ENCODE assay signal across 20 cellular contexts in genomic region chr16:67026570-67026969, GRCh38. TPM values are rescaled to one million over a fixed set of nuclear protein-coding genes. Genes with fewer than 3 reads are reported as not detected.
DNase-seq lines count a peak whose midpoint lies in the region; ATAC-seq and TF ChIP-seq lines count a peak whose summit lies in the region.
"Had no signal": no experiment of that assay in that cellular context is flagged by ENCODE, and none has a peak within 500 bp of the region (broad histone marks: within the 10 kb centered on the region; RNA-seq: fewer than 3 reads in every experiment).

No MANE protein-coding gene starts in this region.

- TF ChIP-seq POLR2A in testis (IDR thresholded peaks at IDR 0.05) = no peak

- no peaks in the 10 kb centered on the region for H3K9me3 ChIP-seq in testis
- H3K9me3 ChIP-seq: BE2C had no signal

- TF ChIP-seq CTCF in neural crest cell (conservative IDR thresholded peaks at IDR 0.05) = no peak
- no peak for TF ChIP-seq CTCF in testis (IDR thresholded peaks at IDR 0.05)

- H3K4me1 Mint-ChIP-seq in activated T-cell treated with anti-CD3 and anti-CD28 coated beads, Interleukin-2, amount 50 U/mL, for 24 hours (ENCODE audit: low read depth) = peaks cover 32% of the 10 kb centered on the region
- peaks cover 22% of the 10 kb centered on the region for H3K4me1 Mint-ChIP-seq in activated T-cell treated with anti-CD3 and anti-CD28 coated beads, Interleukin-2, amount 50 U/mL, for 72 hours (ENCODE audit: low read depth)
- peaks cover 27% of the 10 kb centered on the region for H3K4me1 Mint-ChIP-seq in activated CD4-positive, alpha-beta memory T cell treated with anti-CD3 and anti-CD28 coated beads for 36 hours (ENCODE audit: low read depth)
- peaks cover 30% of the 10 kb centered on the region for H3K4me1 Mint-ChIP-seq in neural crest cell

- H3K27ac ChIP-seq in testis = no peak overlapping the region
- H3K27ac ChIP-seq: GM23248, HL-60, KMS-11 had no signal

- H3K4me3 Mint-ChIP-seq in activated T-cell treated with anti-CD3 and anti-CD28 coated beads, Interleukin-2, amount 50 U/mL, for 24 hours = no peak overlapping the region
- H3K4me3 Mint-ChIP-seq in activated T-cell treated with anti-CD3 and anti-CD28 coated beads, Interleukin-2, amount 50 U/mL, for 72 hours = no peak overlapping the region
- H3K4me3 Mint-ChIP-seq in activated CD4-positive, alpha-beta memory T cell treated with anti-CD3 and anti-CD28 coated beads for 36 hours = no peak overlapping the region
- peak overlapping the region; percentile 44 for H3K4me3 Mint-ChIP-seq in neural crest cell

- POLR2A ChIA-PET in activated CD4-positive, alpha-beta memory T cell treated with anti-CD3 and anti-CD28 coated beads for 36 hours (lab: Charles Lee) = no interaction called here

- ATAC-seq in activated T-cell treated with anti-CD3 and anti-CD28 coated beads, Interleukin-2, amount 50 U/mL, for 72 hours (replicated peaks in 1 of 2) = no peak
- ATAC-seq in GM21367 (IDR thresholded peaks at IDR 0.05; ENCODE audit: unreplicated experiment) = no peak
- ATAC-seq in GM21737 (IDR thresholded peaks at IDR 0.05; ENCODE audit: unreplicated experiment) = no peak

- peaks cover 18% of the 10 kb centered on the region for H3K36me3 Mint-ChIP-seq in activated T-cell treated with anti-CD3 and anti-CD28 coated beads, Interleukin-2, amount 50 U/mL, for 24 hours (ENCODE audit: low read depth)
- peaks cover 0 to 6% of the 10 kb centered on the region in 2 donors for H3K36me3 Mint-ChIP-seq in activated T-cell treated with anti-CD3 and anti-CD28 coated beads, Interleukin-2, amount 50 U/mL, for 72 hours (ENCODE audit: insufficient read depth in 2 of 2)
- peaks cover 15% of the 10 kb centered on the region for H3K36me3 Mint-ChIP-seq in activated CD4-positive, alpha-beta memory T cell treated with anti-CD3 and anti-CD28 coated beads for 36 hours
- H3K36me3 Mint-ChIP-seq in neural crest cell (ENCODE audit: low read depth) = peaks cover 3% of the 10 kb centered on the region

- no peaks in the 10 kb centered on the region for H3K9me3 Mint-ChIP-seq in activated T-cell treated with anti-CD3 and anti-CD28 coated beads, Interleukin-2, amount 50 U/mL, for 24 hours
- no peaks in the 10 kb centered on the region for H3K9me3 Mint-ChIP-seq in activated T-cell treated with anti-CD3 and anti-CD28 coated beads, Interleukin-2, amount 50 U/mL, for 72 hours
- no peaks in the 10 kb centered on the region for H3K9me3 Mint-ChIP-seq in activated CD4-positive, alpha-beta memory T cell treated with anti-CD3 and anti-CD28 coated beads for 36 hours
- no peaks in the 10 kb centered on the region for H3K9me3 Mint-ChIP-seq in neural crest cell
- H3K9me3 Mint-ChIP-seq: CD4-positive, alpha-beta memory T cell had no signal

- peaks cover 7% of the 10 kb centered on the region for H3K4me1 ChIP-seq in testis

- H3K27me3 Mint-ChIP-seq in activated T-cell treated with anti-CD3 and anti-CD28 coated beads, Interleukin-2, amount 50 U/mL, for 24 hours = no peaks in the 10 kb centered on the region
- H3K27me3 Mint-ChIP-seq in activated T-cell treated with anti-CD3 and anti-CD28 coated beads, Interleukin-2, amount 50 U/mL, for 72 hours (ENCODE audit: low read depth) = no peaks in the 10 kb centered on the region
- no peaks in the 10 kb centered on the region for H3K27me3 Mint-ChIP-seq in activated CD4-positive, alpha-beta memory T cell treated with anti-CD3 and anti-CD28 coated beads for 36 hours
- H3K27me3 Mint-ChIP-seq in neural crest cell (ENCODE audit: low read depth) = no peaks in the 10 kb centered on the region
- H3K27me3 Mint-ChIP-seq: CD4-positive, alpha-beta memory T cell had no signal

- 95 to 99% methylated on average over 4 of the region's 4 CpGs for WGBS in testis, 2 donors

- peak; percentile 14 for DNase-seq in activated T-cell treated with anti-CD3 and anti-CD28 coated beads, Interleukin-2, amount 50 U/mL, for 24 hours
- DNase-seq in activated T-cell treated with anti-CD3 and anti-CD28 coated beads, Interleukin-2, amount 50 U/mL, for 72 hours = no peak
- peak; percentile 4 for DNase-seq in activated CD4-positive, alpha-beta memory T cell treated with anti-CD3 and anti-CD28 coated beads for 36 hours
- no peak for DNase-seq in neural crest cell (ENCODE audit: low read depth, low spot score)
- DNase-seq in testis = peak; percentile 12
- DNase-seq: BE2C; CD4-positive, alpha-beta memory T cell; DMS153; GF-D8; GM23248; HCEC 1CT; NCI-H1436; NCI-H1930; NCI-H345; NCI-H524 treated with DMSO at 0.1 percent for 48 hours had no signal

- no peaks in the 10 kb centered on the region for H3K27me3 ChIP-seq in testis
- H3K27me3 ChIP-seq: BE2C had no signal

- CTCF ChIA-PET in activated CD4-positive, alpha-beta memory T cell treated with anti-CD3 and anti-CD28 coated beads for 36 hours (lab: Charles Lee) = interaction anchor here (1.3 to 8.0 kb wide), 3 partner anchors 9 to 129 kb away, joined by 3 to 56 read pairs (median 35); no protein-coding TSS in a partner anchor

- H3K36me3 ChIP-seq in testis (ENCODE audit: low read depth, missing control alignments) = no peaks in the 10 kb centered on the region

- no peak overlapping the region for H3K4me3 ChIP-seq in testis
- H3K4me3 ChIP-seq: GM23248 had no signal

- H3K27ac Mint-ChIP-seq in activated T-cell treated with anti-CD3 and anti-CD28 coated beads, Interleukin-2, amount 50 U/mL, for 24 hours = no peak overlapping the region
- no peak overlapping the region for H3K27ac Mint-ChIP-seq in activated T-cell treated with anti-CD3 and anti-CD28 coated beads, Interleukin-2, amount 50 U/mL, for 72 hours
- H3K27ac Mint-ChIP-seq in activated CD4-positive, alpha-beta memory T cell treated with anti-CD3 and anti-CD28 coated beads for 36 hours = no peak overlapping the region
- H3K27ac Mint-ChIP-seq in neural crest cell (ENCODE audit: unreplicated experiment) = peak overlapping the region; percentile 62

- intact Hi-C loops in activated CD4-positive, alpha-beta memory T cell treated with anti-CD3 and anti-CD28 coated beads for 36 hours (cut with micrococcal nuclease) = loop anchor here (5.0 kb wide), 1 partner anchor 536 kb away; the partner anchor contains the start of gene CTCF
- intact Hi-C loops in testis (cut with DNase I; ENCODE audit: low total_unique reads) = no loop called here

RNA-seq across cellular contexts. Expression of gene CBFB, which starts 2.4 kb away (rescaled TPM):
- total RNA-seq in activated T-cell treated with anti-CD3 and anti-CD28 coated beads, Interleukin-2, amount 50 U/mL, for 72 hours = 100 to 1,000 TPM; 106 to 133 TPM
- 100 to 1,000 TPM; 155 to 163 TPM for total RNA-seq in activated CD4-positive, alpha-beta memory T cell treated with anti-CD3 and anti-CD28 coated beads for 36 hours
- 106 TPM in 2 replicates for total RNA-seq in neural crest cell
- 10 to 100 TPM; 23.3 to 34.9 TPM for total RNA-seq in testis
- polyA plus RNA-seq in testis (ENCODE audit: insufficient read depth, low read depth, low replicate concordance) = 15.3 TPM

RNA-seq across cellular contexts. Expression of gene CES4A, which starts 38.2 kb away (rescaled TPM):
- total RNA-seq in activated T-cell treated with anti-CD3 and anti-CD28 coated beads, Interleukin-2, amount 50 U/mL, for 72 hours = 10 to 100 TPM; 24.4 to 38.8 TPM
- 10 to 100 TPM; 25.0 to 25.9 TPM for total RNA-seq in activated CD4-positive, alpha-beta memory T cell treated with anti-CD3 and anti-CD28 coated beads for 36 hours
- total RNA-seq in neural crest cell (1.8 TPM in 2 replicates), testis (10 to 100 TPM; 17.0 to 25.0 TPM)
- 12.2 TPM for polyA plus RNA-seq in testis (ENCODE audit: insufficient read depth, low read depth, low replicate concordance)
- total RNA-seq: HT1080 had no signal

Comparison
In these comparisons a context has a peak if more than half of its experiments do, and no peak if none do; other contexts are left out.
1. DNase-seq: peak in activated T-cell treated with anti-CD3 and anti-CD28 coated beads, Interleukin-2, amount 50 U/mL, for 24 hours (single experiment), activated CD4-positive, alpha-beta memory T cell treated with anti-CD3 and anti-CD28 coated beads for 36 hours (single experiment) and testis (single experiment); none in activated T-cell treated with anti-CD3 and anti-CD28 coated beads, Interleukin-2, amount 50 U/mL, for 72 hours (0 of 2) and neural crest cell (single experiment).